Comparison of ENCODE assay signal across 8 cellular contexts in the genomic region with DNA sequence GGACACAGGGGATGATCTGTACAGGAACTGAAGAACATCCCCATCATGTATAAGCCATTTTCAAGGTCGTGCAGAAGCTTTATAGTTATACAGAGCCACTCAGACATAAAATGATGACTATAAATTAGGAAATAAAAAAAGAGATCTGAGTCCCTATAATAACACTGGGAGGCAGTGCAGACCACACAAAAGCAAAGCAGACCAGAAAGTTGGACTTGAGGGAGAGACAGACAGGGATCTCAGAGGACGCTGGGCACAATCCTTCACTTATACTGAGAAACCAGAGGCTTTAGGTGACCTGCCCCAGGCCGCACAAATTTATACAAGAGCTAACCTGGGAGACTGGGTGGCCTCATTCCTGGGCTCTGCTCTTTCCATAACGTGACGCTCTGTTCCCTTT.
DNase-seq lines count a peak whose midpoint lies in the region; ATAC-seq and TF ChIP-seq lines count a peak whose summit lies in the region.

No MANE protein-coding gene starts in this region.

- peak; percentile 43 to 53 for TF ChIP-seq CTCF in fibroblast of lung (conservative IDR thresholded peaks at IDR 0.05 in 1 of 2, IDR thresholded peaks at IDR 0.05 in 1 of 2; ENCODE audit: low read depth in 1 of 2, low read length in 2 of 2)
- peak; percentile 21 for TF ChIP-seq CTCF in psoas muscle (IDR thresholded peaks at IDR 0.05)

- no peak overlapping the region for H3K4me2 ChIP-seq in fibroblast of lung (ENCODE audit: extremely low read depth, insufficient read depth, low read length)

- intact Hi-C loops in Right ventricle myocardium inferior (cut with DNase I): loop anchor here (5.0 kb wide), 1 partner anchor 512 kb away; no protein-coding TSS in a partner anchor
- intact Hi-C loops in cardiac septum (cut with DNase I): no loop called here
- intact Hi-C loops in psoas muscle (cut with DNase I): no loop called here

- no peaks in the 10 kb centered on the region for H3K27me3 ChIP-seq in fibroblast of lung (ENCODE audit: control insufficient read depth, insufficient read depth, low read length)
- H3K27me3 ChIP-seq in psoas muscle (ENCODE audit: insufficient read depth in 3 of 3, low read length in 2 of 3): peaks cover 0 to 6% (median 0%) of the 10 kb centered on the region in 3 donors

- peaks cover 5% of the 10 kb centered on the region for H3K4me1 ChIP-seq in fibroblast of lung (ENCODE audit: control insufficient read depth, extremely low read depth, insufficient read depth, low read length)
- no peaks in the 10 kb centered on the region for H3K4me1 ChIP-seq in psoas muscle

- no peak overlapping the region for H2AFZ ChIP-seq in fibroblast of lung (ENCODE audit: low read length)

- peak; percentile 37 for ATAC-seq in Right ventricle myocardium inferior
- ATAC-seq in psoas muscle: peak in 1 of 4 donors; percentile 49
- no peak for ATAC-seq in HG03571 (IDR thresholded peaks at IDR 0.05; ENCODE audit: unreplicated experiment)
- ATAC-seq in GM21717 (IDR thresholded peaks at IDR 0.05; ENCODE audit: unreplicated experiment): no peak

- WGBS in psoas muscle, 3 donors: 44 to 54% (median 46%) methylated on average over 5 of the region's 5 CpGs

- H3K79me2 ChIP-seq in fibroblast of lung (ENCODE audit: control insufficient read depth, insufficient read depth, low read length): no peaks in the 10 kb centered on the region

- H3K27ac ChIP-seq in fibroblast of lung (ENCODE audit: insufficient read depth, low read length) (no peak overlapping the region), psoas muscle (no peak overlapping the region)

- no peak overlapping the region for H3K4me3 ChIP-seq in fibroblast of lung (replicated peaks in 1 of 4; ENCODE audit: control extremely low read depth in 1 of 4, insufficient read depth in 1 of 4, low read depth in 3 of 4, low read length in 4 of 4)
- H3K4me3 ChIP-seq in psoas muscle: no peak overlapping the region

- H3K9ac ChIP-seq in fibroblast of lung (ENCODE audit: insufficient read depth, low read length): no peak overlapping the region

- no peaks in the 10 kb centered on the region for H4K20me1 ChIP-seq in fibroblast of lung (ENCODE audit: control insufficient read depth, extremely low read depth, insufficient read depth, low read length)

- H3K9me3 ChIP-seq in fibroblast of lung (ENCODE audit: control insufficient read depth, insufficient read depth, low read depth, low read length) (no peaks in the 10 kb centered on the region), psoas muscle (no peaks in the 10 kb centered on the region)

- H3K36me3 ChIP-seq in fibroblast of lung (ENCODE audit: control insufficient read depth, insufficient read depth, low read length) (no peaks in the 10 kb centered on the region), psoas muscle (ENCODE audit: insufficient read depth in 1 of 2, low read depth in 1 of 2) (no peaks in the 10 kb centered on the region)

- DNase-seq in Right ventricle myocardium inferior (ENCODE audit: missing footprints) (no peak), cardiac septum (ENCODE audit: low spot score) (no peak), RPMI7951 (ENCODE audit: low read depth) (peak; percentile 66), fibroblast of lung (ENCODE audit: low read depth in 2 of 2) (peak; percentile 45 to 71), psoas muscle (no peak), KG1 (lab: John Stamatoyannopoulos, UW) (no peak)

Comparison
In these comparisons a context has a peak if more than half of its experiments do, and no peak if none do; other contexts are left out.
1. DNase-seq: peak in RPMI7951 (single experiment) and fibroblast of lung (2 of 2); none in Right ventricle myocardium inferior (single experiment), cardiac septum (single experiment), psoas muscle (0 of 2) and KG1 (single experiment).